In the genomic region with DNA sequence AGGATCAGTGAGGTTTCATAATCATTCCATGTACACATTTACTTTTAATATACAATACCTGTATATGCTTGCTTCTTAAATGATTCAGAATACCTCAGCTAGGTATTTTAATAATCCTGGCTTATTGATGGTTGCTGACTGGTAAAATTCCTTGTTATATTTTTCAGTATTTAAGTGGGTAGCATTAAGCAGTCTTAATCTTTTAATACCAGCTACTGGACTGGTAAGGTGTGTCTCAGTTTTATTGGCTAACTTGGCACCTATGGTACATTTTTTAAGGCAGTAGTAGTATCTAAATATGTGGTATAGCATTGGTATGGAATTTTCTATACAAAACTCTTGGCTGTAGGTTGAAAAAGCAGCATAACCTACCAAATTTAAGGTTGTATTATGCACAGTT, we compare ENCODE assay signal across 2 cellular contexts.
TF ChIP-seq lines count a peak whose summit lies in the region.

No MANE protein-coding gene starts in this region.

TF ChIP-seq in SK-N-SH, 30 proteins besides CTCF, POLR2A, EP300 and RAD21 (continued from another document):
- TF ChIP-seq, protein P1, sequence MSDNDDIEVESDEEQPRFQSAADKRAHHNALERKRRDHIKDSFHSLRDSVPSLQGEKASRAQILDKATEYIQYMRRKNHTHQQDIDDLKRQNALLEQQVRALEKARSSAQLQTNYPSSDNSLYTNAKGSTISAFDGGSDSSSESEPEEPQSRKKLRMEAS (IDR thresholded peaks at IDR 0.05; ENCODE audit: low read depth) = no peak
- TF ChIP-seq YY1 (IDR thresholded peaks at IDR 0.05; ENCODE audit: low read depth) (no peak), FOXM1 (IDR thresholded peaks at IDR 0.05; ENCODE audit: low read depth) (no peak)
TF ChIP-seq in SK-N-SH: peak in this region for 0.

TF ChIP-seq in SK-N-SH treated with all-trans-retinoic acid at 6 μM for 48 hours, 23 proteins besides CTCF, POLR2A, EP300 and RAD21 (continued from another document):
- TF ChIP-seq BACH2 (CRISPR knock-in tag; IDR thresholded peaks at IDR 0.05; ENCODE audit: borderline replicate concordance) (no peak), ARNTL (CRISPR knock-in tag; IDR thresholded peaks at IDR 0.05; ENCODE audit: borderline replicate concordance, low read depth) (no peak), ISL1 (CRISPR knock-in tag; IDR thresholded peaks at IDR 0.05) (no peak), CSDC2 (CRISPR knock-in tag; IDR thresholded peaks at IDR 0.05) (no peak), ZNF565 (CRISPR knock-in tag; conservative IDR thresholded peaks at IDR 0.05; ENCODE audit: low read depth) (no peak), ZC3H10 (CRISPR knock-in tag; IDR thresholded peaks at IDR 0.05) (no peak), ZFP3 (CRISPR knock-in tag; IDR thresholded peaks at IDR 0.05) (no peak), ESRRG (CRISPR knock-in tag; IDR thresholded peaks at IDR 0.05) (no peak), ZFP30 (CRISPR knock-in tag; IDR thresholded peaks at IDR 0.05) (no peak)
